In the genomic region with DNA sequence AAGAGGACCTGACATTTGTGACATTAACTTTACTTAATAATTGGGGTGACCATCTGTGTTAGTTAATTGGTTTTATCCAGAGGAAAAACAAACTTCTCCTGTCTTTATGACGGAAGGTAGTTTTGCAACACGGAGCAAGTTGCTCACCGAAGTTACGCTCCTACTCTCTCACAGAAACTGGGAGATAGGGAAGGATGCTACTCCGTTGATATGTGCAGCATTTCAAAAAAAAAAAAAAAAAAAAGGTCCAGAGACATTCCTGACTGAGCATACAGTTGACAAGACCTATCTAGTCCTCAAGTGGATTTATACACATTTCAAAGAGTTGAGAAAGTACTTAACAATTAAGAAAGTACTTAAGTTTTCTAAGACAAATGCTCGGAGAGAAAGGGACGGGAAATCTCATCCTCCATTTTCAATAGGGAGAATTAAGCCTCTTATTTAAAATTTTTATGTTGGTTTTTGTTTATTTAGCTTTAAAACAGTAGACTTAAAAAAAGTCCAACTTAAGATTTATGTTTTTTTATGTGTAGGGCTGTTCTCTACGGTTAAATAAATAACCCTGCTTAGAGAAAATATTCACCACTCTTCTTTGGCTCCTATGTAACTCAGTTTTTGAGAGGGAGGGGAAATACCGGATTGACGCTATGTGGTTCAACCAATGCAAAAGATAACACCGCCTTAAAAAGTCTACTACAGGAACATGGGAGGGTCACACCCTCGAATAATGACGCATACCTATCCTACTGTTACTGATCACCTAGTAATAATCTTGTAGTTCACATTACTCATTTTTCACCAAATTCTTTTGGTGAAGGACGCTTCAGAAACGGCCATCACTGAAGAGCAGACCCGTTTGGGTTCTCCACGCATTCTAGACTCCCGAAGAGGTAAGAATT, we compare ENCODE assay signal across 8 cellular contexts. TPM values are rescaled to one million over a fixed set of nuclear protein-coding genes. Genes with fewer than 3 reads are reported as not detected.
DNase-seq lines count a peak whose midpoint lies in the region; ATAC-seq and TF ChIP-seq lines count a peak whose summit lies in the region.

A gene (plus strand): TSS at position 787 of the 899 bp plus-strand sequence. CDS start 50,286 bp downstream, outside the sequence.

- H3K9me3 Mint-ChIP-seq in activated T-helper 17 cell treated with anti-CD3 and anti-CD28 coated beads, Interleukin-2, amount 50 U/mL, for 72 hours: no peaks in the 10 kb centered on the region

- H3K79me1 ChIP-seq in neuronal stem cell (ENCODE audit: low read depth, low read length): peaks cover 3% of the 10 kb centered on the region

- peaks cover 10% of the 10 kb centered on the region for H3K4me1 Mint-ChIP-seq in activated T-helper 17 cell treated with anti-CD3 and anti-CD28 coated beads, Interleukin-2, amount 50 U/mL, for 72 hours

- H3K27ac Mint-ChIP-seq in activated T-helper 17 cell treated with anti-CD3 and anti-CD28 coated beads, Interleukin-2, amount 50 U/mL, for 72 hours: peak within 1 kb of the TSS; percentile 88

- peak within 1 kb of the TSS; percentile 98 for H2BK5ac ChIP-seq in neuronal stem cell (ENCODE audit: low read length)

- peak within 1 kb of the TSS; percentile 85 for H2BK15ac ChIP-seq in neuronal stem cell (ENCODE audit: low read length)

- H3K9me3 ChIP-seq in neuronal stem cell (replicated peaks in 1 of 2; ENCODE audit: control insufficient read depth in 2 of 2, insufficient read depth in 1 of 2, low read depth in 1 of 2, low read length in 2 of 2) (no peaks in the 10 kb centered on the region), vagina (no peaks in the 10 kb centered on the region)

- H2BK12ac ChIP-seq in neuronal stem cell (ENCODE audit: low read length): peak within 1 kb of the TSS; percentile 58

- H2BK120ac ChIP-seq in neuronal stem cell (ENCODE audit: low read depth, low read length): peak within 1 kb of the TSS; percentile 91

- no peak for TF ChIP-seq CTCF in vagina (IDR thresholded peaks at IDR 0.05)

- TF ChIP-seq POLR2A in vagina (IDR thresholded peaks at IDR 0.05): peak in 1 of 2 donors; percentile 15

- H3K4me1 ChIP-seq in neuronal stem cell (ENCODE audit: control insufficient read depth in 2 of 2, insufficient read depth in 1 of 2, low read depth in 1 of 2, low read length in 2 of 2): peaks cover 3 to 7% of the 10 kb centered on the region in 2 donors
- H3K4me1 ChIP-seq in vagina: peaks cover 6% of the 10 kb centered on the region

- intact Hi-C loops in vagina (cut with DNase I): loop anchor here (2.0 kb wide), 1 partner anchor 19 kb away; no protein-coding TSS in a partner anchor

- no peaks in the 10 kb centered on the region for H3K36me3 Mint-ChIP-seq in activated T-helper 17 cell treated with anti-CD3 and anti-CD28 coated beads, Interleukin-2, amount 50 U/mL, for 72 hours (ENCODE audit: low read depth)

- H3K4me3 ChIP-seq in neuronal stem cell (ENCODE audit: low read length in 2 of 2) (peak within 1 kb of the TSS; percentile 74 to 94), vagina (peak within 1 kb of the TSS; percentile 77 to 86)

- H3K27me3 Mint-ChIP-seq in activated T-helper 17 cell treated with anti-CD3 and anti-CD28 coated beads, Interleukin-2, amount 50 U/mL, for 72 hours: peaks cover 3% of the 10 kb centered on the region

- no peak within 1 kb of the TSS for H3K4ac ChIP-seq in neuronal stem cell (ENCODE audit: low read length)

- peak within 1 kb of the TSS; percentile 100 for H3K23ac ChIP-seq in neuronal stem cell (ENCODE audit: low read depth, low read length, poor library complexity)

- no CpG with 5 or more reads among the region's 18 CpGs for WGBS in neuronal stem cell (ENCODE audit: extremely low coverage in 2 of 2, insufficient read length in 2 of 2, insufficient replicate concordance in 1 of 2), 2 donors

- peak within 1 kb of the TSS; percentile 99 for H3K9ac ChIP-seq in neuronal stem cell (ENCODE audit: low read depth, low read length, poor library complexity)

- peak; percentile 42 for ATAC-seq in GM18499 (IDR thresholded peaks at IDR 0.05; ENCODE audit: insufficient read depth, unreplicated experiment)
- peak; percentile 18 for ATAC-seq in HG02642 (IDR thresholded peaks at IDR 0.05; ENCODE audit: poor library complexity, unreplicated experiment)
- peak; percentile 55 for ATAC-seq in activated T-helper 17 cell treated with anti-CD3 and anti-CD28 coated beads, Interleukin-2, amount 50 U/mL, for 72 hours (replicated peaks)

- peak within 1 kb of the TSS; percentile 99 for H3K27ac ChIP-seq in neuronal stem cell (replicated peaks; ENCODE audit: low read length)
- peak within 1 kb of the TSS; percentile 95 for H3K27ac ChIP-seq in vagina

- peak within 1 kb of the TSS; percentile 88 for H2AK5ac ChIP-seq in neuronal stem cell (ENCODE audit: low read depth, low read length)

- peak within 1 kb of the TSS; percentile 65 for H3K4me2 ChIP-seq in neuronal stem cell (ENCODE audit: insufficient read depth, low read length, poor library complexity, severe bottlenecking)

- DNase-seq in NCI-H748 treated with DMSO at 0.1 percent for 48 hours (lab: John Stamatoyannopoulos, UW) (peak; percentile 20), fibroblast of the conjunctiva (ENCODE audit: low read depth) (peak; percentile 58), neuronal stem cell (ENCODE audit: low spot score) (no peak), vagina (ENCODE audit: extremely low spot score in 2 of 2) (no peak), T1000 (lab: John Stamatoyannopoulos, UW) (no peak)

- H3K36me3 ChIP-seq in neuronal stem cell (replicated peaks in 1 of 2; ENCODE audit: control insufficient read depth in 2 of 2, insufficient read depth in 2 of 2, low read length in 2 of 2) (no peaks in the 10 kb centered on the region), vagina (no peaks in the 10 kb centered on the region)

- peak within 1 kb of the TSS; percentile 82 for H3K4me3 Mint-ChIP-seq in activated T-helper 17 cell treated with anti-CD3 and anti-CD28 coated beads, Interleukin-2, amount 50 U/mL, for 72 hours

- H4K8ac ChIP-seq in neuronal stem cell (ENCODE audit: low read depth, low read length): peak within 1 kb of the TSS; percentile 92

- H3K18ac ChIP-seq in neuronal stem cell (ENCODE audit: low read length): peak within 1 kb of the TSS; percentile 100

- H3K27me3 ChIP-seq in neuronal stem cell (ENCODE audit: control insufficient read depth in 3 of 3, insufficient read depth in 3 of 3, low read depth in 1 of 3, low read length in 3 of 3) (no peaks in the 10 kb centered on the region), vagina (no peaks in the 10 kb centered on the region)

- H4K91ac ChIP-seq in neuronal stem cell (ENCODE audit: low read depth, low read length, poor library complexity): no peak within 1 kb of the TSS

- H2AFZ ChIP-seq in neuronal stem cell (ENCODE audit: low read length): peak within 1 kb of the TSS; percentile 97

- H3K14ac ChIP-seq in neuronal stem cell (ENCODE audit: low read length): peak within 1 kb of the TSS; percentile 94

RNA-seq across cellular contexts. Expression of the gene that starts here (rescaled TPM):
- 1 to 10 TPM; 9.5 to 9.9 TPM for total RNA-seq in activated T-helper 17 cell treated with anti-CD3 and anti-CD28 coated beads, Interleukin-2, amount 50 U/mL, for 72 hours
- 10.3 TPM for polyA plus RNA-seq in neuronal stem cell (2013, experiment 1 of 2)
- 8.9 TPM for polyA plus RNA-seq in neuronal stem cell (2013, experiment 2 of 2)
- total RNA-seq in vagina: 19.2 TPM

Comparison
In these comparisons a context has a peak if more than half of its experiments do, and no peak if none do; other contexts are left out.
1. DNase-seq: peak in NCI-H748 treated with DMSO at 0.1 percent for 48 hours (single experiment) and fibroblast of the conjunctiva (single experiment); none in neuronal stem cell (single experiment), vagina (0 of 2) and T1000 (single experiment).
2. Peak in every context shown above with its lines, with median percentiles within 50 percentile points of each other: ATAC-seq.